Comparison of ENCODE assay signal across 8 cellular contexts in genomic region chr21:8428668-8429482, GRCh38.
DNase-seq lines count a peak whose midpoint lies in the region; ATAC-seq and TF ChIP-seq lines count a peak whose summit lies in the region.
"Not testable (repeated sequence)": the region's sequence is repeated elsewhere in the genome, so short reads cannot be mapped to it uniquely, and the experiment has no call there.

No MANE protein-coding gene starts in this region.

- ATAC-seq in GM18499 (IDR thresholded peaks at IDR 0.05; ENCODE audit: insufficient read depth, unreplicated experiment): peak; percentile 58
- ATAC-seq in GM19351 (IDR thresholded peaks at IDR 0.05; ENCODE audit: unreplicated experiment): peak; percentile 58
- ATAC-seq in GM21717 (IDR thresholded peaks at IDR 0.05; ENCODE audit: unreplicated experiment): peak; percentile 88
- peak; percentile 79 for ATAC-seq in HG02943 (IDR thresholded peaks at IDR 0.05; ENCODE audit: low read depth, unreplicated experiment)
- ATAC-seq in HG03378 (IDR thresholded peaks at IDR 0.05; ENCODE audit: unreplicated experiment): peak; percentile 76
- ATAC-seq in activated B cell treated with CpG ODN at 0.5 μM for 24 hours (ENCODE audit: low read depth): peak; percentile 64
- ATAC-seq in heart left ventricle: peak; percentile 82 to 87 (median 85)
- peak; percentile 91 for ATAC-seq in sciatic nerve

- not testable (repeated sequence) for TF ChIP-seq POLR2A in heart left ventricle (IDR thresholded peaks at IDR 0.05)

- H3K9me3 ChIP-seq in heart left ventricle: not testable (repeated sequence)

- DNase-seq in activated B cell treated with CpG ODN at 0.5 μM for 24 hours; heart left ventricle; sciatic nerve (ENCODE audit: low spot score): not testable (repeated sequence)

- not testable (repeated sequence) for H3K27ac Mint-ChIP-seq in activated B cell treated with CpG ODN at 0.5 μM for 24 hours

- POLR2A ChIA-PET in activated B cell treated with CpG ODN at 0.5 μM for 24 hours (lab: Charles Lee): not testable (repeated sequence)

- not testable (repeated sequence) for H3K27me3 ChIP-seq in heart left ventricle

- H3K4me3 ChIP-seq in heart left ventricle: not testable (repeated sequence)

- H3K4me3 Mint-ChIP-seq in activated B cell treated with CpG ODN at 0.5 μM for 24 hours: not testable (repeated sequence)

- intact Hi-C loops in activated B cell treated with CpG ODN at 0.5 μM for 24 hours (cut with micrococcal nuclease); heart left ventricle (cut with DNase I); sciatic nerve (cut with DNase I): not testable (repeated sequence)

- not testable (repeated sequence) for H3K27me3 Mint-ChIP-seq in activated B cell treated with CpG ODN at 0.5 μM for 24 hours

- not testable (repeated sequence) for TF ChIP-seq CTCF in activated B cell treated with CpG ODN at 0.5 μM for 24 hours (IDR thresholded peaks at IDR 0.05); heart left ventricle (IDR thresholded peaks at IDR 0.05)

- not testable (repeated sequence) for H3K4me1 ChIP-seq in heart left ventricle

- no CpG with 5 or more reads among the region's 44 CpGs for WGBS in heart left ventricle, 4 donors

- not testable (repeated sequence) for H3K36me3 Mint-ChIP-seq in activated B cell treated with CpG ODN at 0.5 μM for 24 hours (ENCODE audit: low read depth)

- not testable (repeated sequence) for H3K36me3 ChIP-seq in heart left ventricle

- not testable (repeated sequence) for H3K9me3 Mint-ChIP-seq in activated B cell treated with CpG ODN at 0.5 μM for 24 hours

- CTCF ChIA-PET in activated B cell treated with CpG ODN at 0.5 μM for 24 hours (lab: Charles Lee): not testable (repeated sequence)

- H3K27ac ChIP-seq in heart left ventricle: not testable (repeated sequence)

- H3K4me1 Mint-ChIP-seq in activated B cell treated with CpG ODN at 0.5 μM for 24 hours: not testable (repeated sequence)
